In genomic region chr17:45366691-45367090, GRCh38 we compare ENCODE assay signal across 16 cellular contexts.
"Had no signal": no experiment of that assay in that cellular context is flagged by ENCODE, and none has a peak within 500 bp of the region (broad histone marks: within the 10 kb centered on the region; RNA-seq: fewer than 3 reads in every experiment).

No MANE protein-coding gene starts in this region.

- H3K9me3 ChIP-seq: adrenal gland, breast epithelium, gastroesophageal sphincter, heart right ventricle had no signal

- H3K27ac ChIP-seq: adrenal gland, breast epithelium, gastroesophageal sphincter, heart right ventricle had no signal

- DNase-seq: activated CD4-positive, alpha-beta T cell treated with anti-CD3 and anti-CD28 coated beads, Interleukin-2, amount 50 U/mL, for 1 hour; activated effector memory CD4-positive, alpha-beta T cell treated with anti-CD3 and anti-CD28 coated beads, Interleukin-2, amount 50 U/mL, for 16 hours; activated T-cell treated with anti-CD3 and anti-CD28 coated beads, Interleukin-2, amount 50 U/mL, for 72 hours; cortex of kidney; effector CD4-positive, alpha-beta T cell; heart right ventricle; immature natural killer cell; natural killer cell; retina; stimulated activated naive CD8-positive, alpha-beta T cell treated with anti-CD3 and anti-CD28 coated beads, Interleukin-15, amount 100 ng/mL, for 72 hours; T1000 had no signal

- H3K4me1 ChIP-seq: breast epithelium had no signal

- H3K4me3 ChIP-seq: adrenal gland, breast epithelium, gastroesophageal sphincter, heart right ventricle had no signal

- ATAC-seq: activated CD4-positive, CD25-positive, alpha-beta regulatory T cell treated with anti-CD3 and anti-CD28 coated beads, Interleukin-2, amount 50 U/mL, for 24 hours; activated T-cell treated with anti-CD3 and anti-CD28 coated beads, Interleukin-2, amount 50 U/mL, for 72 hours; esophagus mucosa; gastroesophageal sphincter; heart right ventricle; natural killer cell; stimulated activated naive CD8-positive, alpha-beta T cell treated with anti-CD3 and anti-CD28 coated beads, Interleukin-15, amount 100 ng/mL, for 72 hours had no signal

- H3K36me3 ChIP-seq: adrenal gland, breast epithelium, gastroesophageal sphincter, heart right ventricle had no signal

- H3K27me3 ChIP-seq: adrenal gland, breast epithelium, gastroesophageal sphincter had no signal
